1 cellular context compared by ENCODE assay signal in genomic region chr17:76550712-76551615, GRCh38.
A peak's percentile ranks its signal among the peaks of the same experiment; 100 is the strongest.
TF ChIP-seq lines count a peak whose summit lies in the region.

No MANE protein-coding gene starts in this region.

TF ChIP-seq in H1, 55 proteins besides CTCF, POLR2A, EP300 and RAD21:
- TF ChIP-seq CHD2 (IDR thresholded peaks at IDR 0.05; ENCODE audit: low read length) (no peak), BRCA1 (IDR thresholded peaks at IDR 0.05; ENCODE audit: low read depth, low read length) (no peak), CEBPB (IDR thresholded peaks at IDR 0.05; ENCODE audit: low read depth, low read length) (peak; percentile 75; the same call in 1 of the 2 replicates), CHD1 (IDR thresholded peaks at IDR 0.05; ENCODE audit: low read depth, low read length) (no peak)
